Comparison of ENCODE assay signal across 18 cellular contexts in the genomic region with DNA sequence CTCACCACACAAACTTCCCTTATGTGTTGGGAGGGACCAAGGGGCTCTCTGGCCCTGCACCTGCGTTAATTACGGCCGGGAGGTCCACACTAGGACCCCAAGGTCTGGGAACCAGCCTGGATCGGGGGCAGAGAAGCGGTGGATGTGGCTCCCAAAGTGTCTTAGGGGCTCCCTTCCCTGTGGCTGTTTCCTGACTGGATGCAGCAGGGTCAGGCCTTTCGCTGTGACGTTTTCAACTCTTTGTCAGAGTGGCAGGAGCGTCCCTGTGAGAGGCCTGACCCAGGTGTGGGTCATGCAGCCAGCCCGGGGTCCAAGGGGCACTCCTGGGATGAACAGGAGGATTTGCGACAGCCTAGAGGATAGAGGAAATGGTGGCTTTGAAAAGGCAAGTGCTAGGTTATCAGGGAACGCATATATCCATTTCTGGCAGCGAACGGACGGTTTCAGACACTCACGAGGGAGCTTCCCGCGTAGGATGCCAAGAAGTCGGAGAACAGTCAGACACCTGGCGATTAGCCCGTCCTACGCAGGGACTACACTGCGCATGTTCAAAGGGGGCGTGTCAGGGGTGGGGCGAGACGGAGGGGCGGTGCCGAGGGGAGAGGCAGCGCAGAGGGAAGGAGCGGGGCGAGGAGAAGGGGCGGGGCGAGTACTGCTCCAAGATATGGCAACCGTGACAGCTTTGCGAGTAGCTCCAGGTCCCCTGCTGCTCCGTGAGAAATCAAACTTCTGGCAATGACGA. TPM values are rescaled to one million over a fixed set of nuclear protein-coding genes. Genes with fewer than 3 reads are reported as not detected.
DNase-seq lines count a peak whose midpoint lies in the region; ATAC-seq, FAIRE-seq and TF ChIP-seq lines count a peak whose summit lies in the region.
"Had no signal": no experiment of that assay in that cellular context is flagged by ENCODE, and none has a peak within 500 bp of the region (broad histone marks: within the 10 kb centered on the region; RNA-seq: fewer than 3 reads in every experiment).

No MANE protein-coding gene starts in this region.

- no peak overlapping the region for H3K27ac ChIP-seq in kidney (ENCODE audit: low read depth in 2 of 2, low read length in 2 of 2)
- peak overlapping the region in 3 of 4 donors; percentile 43 to 74 (median 57) for H3K27ac ChIP-seq in sigmoid colon
- no peak overlapping the region for H3K27ac ChIP-seq in Karpas-422 (ENCODE audit: low read length)
- H3K27ac ChIP-seq: BLaER1 treated with 17β-estradiol and CSF1 and Interleukin-3, amounts not matched to agents 10 nM and 100 nM had no signal

- peaks cover 4 to 6% (median 4%) of the 10 kb centered on the region in 3 donors for H3K36me3 Mint-ChIP-seq in immature natural killer cell
- H3K36me3 Mint-ChIP-seq: stimulated activated effector memory CD8-positive, alpha-beta T cell treated with anti-CD3 and anti-CD28 coated beads, Interleukin-12 subunit alpha, Interleukin-12 subunit beta, amount 100 ng/mL, for 72 hours had no signal

- no peaks in the 10 kb centered on the region for H3K9me2 ChIP-seq in Karpas-422 (replicated peaks; ENCODE audit: insufficient read depth, low read length)

- intact Hi-C loops in kidney (cut with DNase I), result no loop called here
- intact Hi-C loops in sigmoid colon (cut with DNase I), result no loop called here

- DNase-seq in NB4 (ENCODE audit: low read depth) (peak; percentile 0), SW 1271 (lab: John Stamatoyannopoulos, UW) (peak; percentile 66 to 87), kidney (peak; percentile 60), sigmoid colon (no peak), immature natural killer cell (no peak), Karpas-422 (no peak)
- DNase-seq: activated effector memory CD4-positive, alpha-beta T cell treated with Interleukin-2 at 50 U/mL for 16 hours; EL; endodermal cell; NCI-H1694; T-helper 17 cell had no signal

- no peaks in the 10 kb centered on the region for H3K27me3 Mint-ChIP-seq in immature natural killer cell (ENCODE audit: low read depth in 3 of 3)
- H3K27me3 Mint-ChIP-seq: T-helper 17 cell had no signal

- no peaks in the 10 kb centered on the region for H4K20me1 ChIP-seq in Karpas-422 (ENCODE audit: insufficient read depth, low read depth, low read length)
- H4K20me1 ChIP-seq: BLaER1 treated with 17β-estradiol and CSF1 and Interleukin-3, amounts not matched to agents 10 nM and 100 nM had no signal

- no peak for ATAC-seq in HG03521 (IDR thresholded peaks at IDR 0.05; ENCODE audit: unreplicated experiment)
- no peak for ATAC-seq in GM21423 (IDR thresholded peaks at IDR 0.05; ENCODE audit: unreplicated experiment)
- ATAC-seq: stimulated activated effector memory CD8-positive, alpha-beta T cell treated with anti-CD3 and anti-CD28 coated beads, Interleukin-12 subunit alpha, Interleukin-12 subunit beta, amount 100 ng/mL, for 72 hours; T-helper 17 cell had no signal

- no peak overlapping the region for H2AFZ ChIP-seq in Karpas-422 (ENCODE audit: low read length)

- TF ChIP-seq CTCF in NB4 (IDR thresholded peaks at IDR 0.05; ENCODE audit: low read depth, low read length) (no peak), kidney (IDR thresholded peaks at IDR 0.05; ENCODE audit: borderline replicate concordance, extremely low read depth, insufficient read depth) (no peak), sigmoid colon (IDR thresholded peaks at IDR 0.05) (no peak)

- TF ChIP-seq POLR2A in NB4 (IDR thresholded peaks at IDR 0.05; ENCODE audit: extremely low read depth, insufficient read length) (no peak), sigmoid colon (IDR thresholded peaks at IDR 0.05) (no peak)

- no peaks in the 10 kb centered on the region for H3K9me3 ChIP-seq in kidney (ENCODE audit: control insufficient read depth in 1 of 2, low read length in 2 of 2)
- peaks cover 0 to 17% (median 0%) of the 10 kb centered on the region in 4 donors for H3K9me3 ChIP-seq in sigmoid colon
- no peaks in the 10 kb centered on the region; the same call in 1 of the 2 replicates for H3K9me3 ChIP-seq in Karpas-422 (ENCODE audit: low read length)

- H3K27me3 ChIP-seq in sigmoid colon (peaks cover 0 to 6% (median 0%) of the 10 kb centered on the region in 3 donors), Karpas-422 (ENCODE audit: low read length) (no peaks in the 10 kb centered on the region)
- H3K27me3 ChIP-seq: BLaER1 treated with 17β-estradiol and CSF1 and Interleukin-3, amounts not matched to agents 10 nM and 100 nM had no signal

- H3K9ac ChIP-seq in kidney (ENCODE audit: low read length in 2 of 2), result no peak overlapping the region
- H3K9ac ChIP-seq in Karpas-422 (ENCODE audit: low read length), result no peak overlapping the region
- H3K9ac ChIP-seq: BLaER1 treated with 17β-estradiol and CSF1 and Interleukin-3, amounts not matched to agents 10 nM and 100 nM had no signal

- no peaks in the 10 kb centered on the region for H3K36me3 ChIP-seq in kidney (ENCODE audit: control insufficient read depth in 1 of 2, insufficient read depth in 2 of 2, low read length in 2 of 2)
- H3K36me3 ChIP-seq in sigmoid colon, result no peaks in the 10 kb centered on the region
- no peaks in the 10 kb centered on the region for H3K36me3 ChIP-seq in Karpas-422 (ENCODE audit: insufficient read depth, low read length)
- H3K36me3 ChIP-seq: BLaER1 treated with 17β-estradiol and CSF1 and Interleukin-3, amounts not matched to agents 10 nM and 100 nM had no signal

- no peak overlapping the region for H3K27ac Mint-ChIP-seq in immature natural killer cell
- H3K27ac Mint-ChIP-seq: endodermal cell; stimulated activated effector memory CD8-positive, alpha-beta T cell treated with anti-CD3 and anti-CD28 coated beads, Interleukin-12 subunit alpha, Interleukin-12 subunit beta, amount 100 ng/mL, for 72 hours; T-helper 17 cell had no signal

- H3K4me1 ChIP-seq in kidney (ENCODE audit: control insufficient read depth in 1 of 2, insufficient read depth in 1 of 2, low read depth in 1 of 2, low read length in 2 of 2) (no peaks in the 10 kb centered on the region), sigmoid colon (no peaks in the 10 kb centered on the region), Karpas-422 (ENCODE audit: low read length) (no peaks in the 10 kb centered on the region)
- H3K4me1 ChIP-seq: BLaER1 treated with 17β-estradiol and CSF1 and Interleukin-3, amounts not matched to agents 10 nM and 100 nM had no signal

- no peaks in the 10 kb centered on the region for H3K4me1 Mint-ChIP-seq in immature natural killer cell
- H3K4me1 Mint-ChIP-seq: endodermal cell; stimulated activated effector memory CD8-positive, alpha-beta T cell treated with anti-CD3 and anti-CD28 coated beads, Interleukin-12 subunit alpha, Interleukin-12 subunit beta, amount 100 ng/mL, for 72 hours; T-helper 17 cell had no signal

- peaks cover 20 to 57% (median 46%) of the 10 kb centered on the region in 6 donors for H3K9me3 Mint-ChIP-seq in immature natural killer cell

- H3K79me2 ChIP-seq in Karpas-422 (ENCODE audit: low read length), result no peaks in the 10 kb centered on the region

- no peak for FAIRE-seq in kidney (lab: Jason Lieb, UNC)
- FAIRE-seq: GM18507 had no signal

- no peak for TF ChIP-seq EP300 in sigmoid colon (IDR thresholded peaks at IDR 0.05)

- H3K4me3 ChIP-seq in NB4 (ENCODE audit: low read depth, low read length) (no peak overlapping the region), kidney (ENCODE audit: low read length in 2 of 2) (no peak overlapping the region), sigmoid colon (peak overlapping the region in 3 of 4 donors; percentile 29 to 42 (median 37)), Karpas-422 (ENCODE audit: low read length) (no peak overlapping the region)
- H3K4me3 ChIP-seq: BLaER1 treated with 17β-estradiol and CSF1 and Interleukin-3, amounts not matched to agents 10 nM and 100 nM had no signal

- H3K4me2 ChIP-seq in Karpas-422 (ENCODE audit: low read depth, low read length, poor library complexity, severe bottlenecking), result no peak overlapping the region
- H3K4me2 ChIP-seq: BLaER1 treated with 17β-estradiol and CSF1 and Interleukin-3, amounts not matched to agents 10 nM and 100 nM had no signal

- 52 to 58% methylated on average over 36 of the region's 36 CpGs for WGBS in sigmoid colon, 2 donors

- H3K4me3 Mint-ChIP-seq in immature natural killer cell, result no peak overlapping the region
- H3K4me3 Mint-ChIP-seq: endodermal cell; stimulated activated effector memory CD8-positive, alpha-beta T cell treated with anti-CD3 and anti-CD28 coated beads, Interleukin-12 subunit alpha, Interleukin-12 subunit beta, amount 100 ng/mL, for 72 hours; T-helper 17 cell had no signal

RNA-seq across cellular contexts. Expression of a gene that starts 46.2 kb away (rescaled TPM):
- total RNA-seq in kidney (not detected), sigmoid colon (not detected)
- polyA plus RNA-seq in kidney (ENCODE audit: insufficient read depth, low read depth, low replicate concordance) (not detected), sigmoid colon (not detected), immature natural killer cell (not detected)
- total RNA-seq in Karpas-422 (2014; rRNA removed; shearing (Covaris generic); ENCODE audit: low replicate concordance), result not detected in 2 replicates
- total RNA-seq: endodermal cell, glomerular endothelial cell, lung microvascular endothelial cell, T-helper 17 cell had no signal

Comparison
In these comparisons a context has a peak if more than half of its experiments do, and no peak if none do; other contexts are left out.
1. DNase-seq: peak in NB4 (single experiment), SW 1271 (2 of 2) and kidney (single experiment); none in sigmoid colon (single experiment), immature natural killer cell (0 of 3) and Karpas-422 (single experiment).
2. H3K4me3 ChIP-seq: peak in sigmoid colon (3 of 4); none in NB4 (single experiment), kidney (0 of 2) and Karpas-422 (single experiment).
3. H3K27ac ChIP-seq: peak in sigmoid colon (3 of 4); none in kidney (0 of 2) and Karpas-422 (single experiment).